In the genomic region with DNA sequence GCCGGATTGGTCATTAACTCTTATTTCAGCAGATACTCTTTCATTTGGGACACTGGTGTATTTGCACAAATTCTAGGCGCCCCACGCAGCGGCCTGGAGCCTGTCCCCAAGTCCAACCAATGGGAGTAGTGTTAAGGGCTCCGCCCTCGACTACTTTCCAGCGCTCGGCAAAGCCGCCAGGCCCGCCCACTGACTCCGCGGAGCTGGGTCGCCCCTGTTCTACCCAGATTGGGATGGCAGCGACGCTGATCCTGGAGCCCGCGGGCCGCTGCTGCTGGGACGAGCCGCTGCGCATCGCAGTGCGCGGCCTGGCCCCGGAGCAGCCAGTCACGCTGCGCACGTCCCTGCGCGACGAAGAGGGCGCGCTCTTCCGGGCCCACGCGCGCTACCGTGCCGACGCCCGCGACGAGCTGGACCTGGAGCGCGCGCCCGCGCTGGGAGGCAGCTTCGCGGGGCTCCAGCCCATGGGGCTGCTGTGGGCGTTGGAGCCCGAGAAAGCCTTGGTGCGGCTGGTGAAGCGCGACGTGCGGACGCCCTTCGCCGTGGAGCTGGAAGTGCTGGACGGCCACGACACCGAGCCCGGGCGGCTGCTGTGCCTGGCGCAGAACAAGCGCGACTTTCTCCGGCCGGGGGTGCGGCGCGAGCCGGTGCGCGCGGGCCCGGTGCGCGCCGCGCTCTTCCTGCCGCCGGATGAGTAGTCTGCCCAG, we compare ENCODE assay signal across 1 cellular context.
A peak's percentile ranks its signal among the peaks of the same experiment; 100 is the strongest.
TF ChIP-seq lines count a peak whose summit lies in the region.

Gene ACOT6, plus strand, starts transcription at position 179 of the 707 bp plus-strand sequence. Its CDS starts 55 bp downstream, at position 234.

TF ChIP-seq in HepG2, 621 proteins besides CTCF, POLR2A, EP300 and RAD21 (continued from another document and continues in another):
- TF ChIP-seq, protein P1, sequence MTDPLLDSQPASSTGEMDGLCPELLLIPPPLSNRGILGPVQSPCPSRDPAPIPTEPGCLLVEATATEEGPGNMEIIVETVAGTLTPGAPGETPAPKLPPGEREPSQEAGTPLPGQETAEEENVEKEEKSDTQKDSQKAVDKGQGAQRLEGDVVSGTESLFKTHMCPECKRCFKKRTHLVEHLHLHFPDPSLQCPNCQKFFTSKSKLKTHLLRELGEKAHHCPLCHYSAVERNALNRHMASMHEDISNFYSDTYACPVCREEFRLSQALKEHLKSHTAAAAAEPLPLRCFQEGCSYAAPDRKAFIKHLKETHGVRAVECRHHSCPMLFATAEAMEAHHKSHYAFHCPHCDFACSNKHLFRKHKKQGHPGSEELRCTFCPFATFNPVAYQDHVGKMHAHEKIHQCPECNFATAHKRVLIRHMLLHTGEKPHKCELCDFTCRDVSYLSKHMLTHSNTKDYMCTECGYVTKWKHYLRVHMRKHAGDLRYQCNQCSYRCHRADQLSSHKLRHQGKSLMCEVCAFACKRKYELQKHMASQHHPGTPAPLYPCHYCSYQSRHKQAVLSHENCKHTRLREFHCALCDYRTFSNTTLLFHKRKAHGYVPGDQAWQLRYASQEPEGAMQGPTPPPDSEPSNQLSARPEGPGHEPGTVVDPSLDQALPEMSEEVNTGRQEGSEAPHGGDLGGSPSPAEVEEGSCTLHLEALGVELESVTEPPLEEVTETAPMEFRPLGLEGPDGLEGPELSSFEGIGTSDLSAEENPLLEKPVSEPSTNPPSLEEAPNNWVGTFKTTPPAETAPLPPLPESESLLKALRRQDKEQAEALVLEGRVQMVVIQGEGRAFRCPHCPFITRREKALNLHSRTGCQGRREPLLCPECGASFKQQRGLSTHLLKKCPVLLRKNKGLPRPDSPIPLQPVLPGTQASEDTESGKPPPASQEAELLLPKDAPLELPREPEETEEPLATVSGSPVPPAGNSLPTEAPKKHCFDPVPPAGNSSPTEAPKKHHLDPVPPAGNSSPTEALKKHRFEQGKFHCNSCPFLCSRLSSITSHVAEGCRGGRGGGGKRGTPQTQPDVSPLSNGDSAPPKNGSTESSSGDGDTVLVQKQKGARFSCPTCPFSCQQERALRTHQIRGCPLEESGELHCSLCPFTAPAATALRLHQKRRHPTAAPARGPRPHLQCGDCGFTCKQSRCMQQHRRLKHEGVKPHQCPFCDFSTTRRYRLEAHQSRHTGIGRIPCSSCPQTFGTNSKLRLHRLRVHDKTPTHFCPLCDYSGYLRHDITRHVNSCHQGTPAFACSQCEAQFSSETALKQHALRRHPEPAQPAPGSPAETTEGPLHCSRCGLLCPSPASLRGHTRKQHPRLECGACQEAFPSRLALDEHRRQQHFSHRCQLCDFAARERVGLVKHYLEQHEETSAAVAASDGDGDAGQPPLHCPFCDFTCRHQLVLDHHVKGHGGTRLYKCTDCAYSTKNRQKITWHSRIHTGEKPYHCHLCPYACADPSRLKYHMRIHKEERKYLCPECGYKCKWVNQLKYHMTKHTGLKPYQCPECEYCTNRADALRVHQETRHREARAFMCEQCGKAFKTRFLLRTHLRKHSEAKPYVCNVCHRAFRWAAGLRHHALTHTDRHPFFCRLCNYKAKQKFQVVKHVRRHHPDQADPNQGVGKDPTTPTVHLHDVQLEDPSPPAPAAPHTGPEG (CRISPR knock-in tag; IDR thresholded peaks at IDR 0.05): peak; percentile 96
- TF ChIP-seq, protein P2, sequence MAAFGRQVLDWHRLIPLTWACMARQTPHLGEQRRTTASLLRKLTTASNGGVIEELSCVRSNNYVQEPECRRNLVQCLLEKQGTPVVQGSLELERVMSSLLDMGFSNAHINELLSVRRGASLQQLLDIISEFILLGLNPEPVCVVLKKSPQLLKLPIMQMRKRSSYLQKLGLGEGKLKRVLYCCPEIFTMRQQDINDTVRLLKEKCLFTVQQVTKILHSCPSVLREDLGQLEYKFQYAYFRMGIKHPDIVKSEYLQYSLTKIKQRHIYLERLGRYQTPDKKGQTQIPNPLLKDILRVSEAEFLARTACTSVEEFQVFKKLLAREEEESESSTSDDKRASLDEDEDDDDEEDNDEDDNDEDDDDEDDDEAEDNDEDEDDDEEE (CRISPR knock-in tag; IDR thresholded peaks at IDR 0.05): no peak
- TF ChIP-seq ZNF121 (CRISPR knock-in tag; IDR thresholded peaks at IDR 0.05) (peak; percentile 20; the same call in 1 of the 2 replicates), YY1 (IDR thresholded peaks at IDR 0.05; ENCODE audit: insufficient read depth, insufficient replicate concordance, low read depth, low read length) (peak; percentile 33), MAZ (IDR thresholded peaks at IDR 0.05; ENCODE audit: borderline replicate concordance, low read depth, low read length) (no peak), MAZ (CRISPR knock-in tag; IDR thresholded peaks at IDR 0.05; ENCODE audit: low read depth) (peak; percentile 32; the same call in 1 of the 2 replicates), CENPT (CRISPR knock-in tag; IDR thresholded peaks at IDR 0.05; ENCODE audit: low read depth) (0 out of 2 replicates have a peak, but pooled peaks have one; percentile 53), ZFP82 (CRISPR knock-in tag; IDR thresholded peaks at IDR 0.05; ENCODE audit: borderline replicate concordance) (no peak), SIN3A (IDR thresholded peaks at IDR 0.05; ENCODE audit: borderline replicate concordance, low read depth, low read length) (peak; percentile 47; the same call in 1 of the 2 replicates), ZMYM2 (CRISPR knock-in tag; IDR thresholded peaks at IDR 0.05) (no peak; the same call in none of the 2 replicates), RARG (CRISPR knock-in tag; IDR thresholded peaks at IDR 0.05; ENCODE audit: low read depth) (0 out of 2 replicates have a peak, but pooled peaks have one; percentile 33), ZNF589 (CRISPR knock-in tag; conservative IDR thresholded peaks at IDR 0.05) (no peak), RCOR2 (CRISPR knock-in tag; IDR thresholded peaks at IDR 0.05) (0 out of 2 replicates have a peak, but pooled peaks have one; percentile 9), PHF21A (CRISPR knock-in tag; IDR thresholded peaks at IDR 0.05) (peak; percentile 98), ELK4 (CRISPR knock-in tag; IDR thresholded peaks at IDR 0.05; ENCODE audit: borderline replicate concordance) (0 out of 2 replicates have a peak, but pooled peaks have one; percentile 22), MLLT10 (CRISPR knock-in tag; IDR thresholded peaks at IDR 0.05) (no peak), ZSCAN20 (CRISPR knock-in tag; IDR thresholded peaks at IDR 0.05; ENCODE audit: borderline replicate concordance) (peak; percentile 49; the same call in 1 of the 2 replicates), ZIK1 (CRISPR knock-in tag; IDR thresholded peaks at IDR 0.05; ENCODE audit: borderline replicate concordance, low read depth) (peak; percentile 61; the same call in 1 of the 2 replicates), U2AF2 (IDR thresholded peaks at IDR 0.05; ENCODE audit: low read depth, low read length) (no peak), ZNF556 (CRISPR knock-in tag; IDR thresholded peaks at IDR 0.05; ENCODE audit: borderline replicate concordance) (peak; percentile 80; the same call in 1 of the 2 replicates), PRMT3 (CRISPR knock-in tag; IDR thresholded peaks at IDR 0.05; ENCODE audit: borderline replicate concordance, low read depth) (no peak), RORA (CRISPR knock-in tag; IDR thresholded peaks at IDR 0.05) (peak; percentile 34; the same call in 1 of the 2 replicates), ZHX1 (CRISPR knock-in tag; IDR thresholded peaks at IDR 0.05; ENCODE audit: low read depth) (0 out of 2 replicates have a peak, but pooled peaks have one; percentile 33), ELF1 (CRISPR knock-in tag; IDR thresholded peaks at IDR 0.05) (no peak), TFE3 (CRISPR knock-in tag; IDR thresholded peaks at IDR 0.05) (0 out of 2 replicates have a peak, but pooled peaks have one; percentile 13), SALL2 (CRISPR knock-in tag; IDR thresholded peaks at IDR 0.05) (0 out of 2 replicates have a peak, but pooled peaks have one; percentile 54), GLI4 (CRISPR knock-in tag; IDR thresholded peaks at IDR 0.05; ENCODE audit: borderline replicate concordance) (no peak), ZNF792 (CRISPR knock-in tag; IDR thresholded peaks at IDR 0.05) (no peak), LRRFIP1 (CRISPR knock-in tag; conservative IDR thresholded peaks at IDR 0.05) (no peak), ZNF75D (CRISPR knock-in tag; IDR thresholded peaks at IDR 0.05; ENCODE audit: borderline replicate concordance) (no peak), SP5 (CRISPR knock-in tag; IDR thresholded peaks at IDR 0.05; ENCODE audit: borderline replicate concordance, low read depth) (peak; percentile 46; the same call in 1 of the 2 replicates), ZNF510 (CRISPR knock-in tag; IDR thresholded peaks at IDR 0.05; ENCODE audit: low read depth) (0 out of 2 replicates have a peak, but pooled peaks have one; percentile 76), ZNF430 (CRISPR knock-in tag; IDR thresholded peaks at IDR 0.05) (no peak), SNAPC2 (CRISPR knock-in tag; IDR thresholded peaks at IDR 0.05) (peak; percentile 72; the same call in 1 of the 2 replicates), NFIC (IDR thresholded peaks at IDR 0.05; ENCODE audit: low read length) (no peak)
- TF ChIP-seq, protein P3, sequence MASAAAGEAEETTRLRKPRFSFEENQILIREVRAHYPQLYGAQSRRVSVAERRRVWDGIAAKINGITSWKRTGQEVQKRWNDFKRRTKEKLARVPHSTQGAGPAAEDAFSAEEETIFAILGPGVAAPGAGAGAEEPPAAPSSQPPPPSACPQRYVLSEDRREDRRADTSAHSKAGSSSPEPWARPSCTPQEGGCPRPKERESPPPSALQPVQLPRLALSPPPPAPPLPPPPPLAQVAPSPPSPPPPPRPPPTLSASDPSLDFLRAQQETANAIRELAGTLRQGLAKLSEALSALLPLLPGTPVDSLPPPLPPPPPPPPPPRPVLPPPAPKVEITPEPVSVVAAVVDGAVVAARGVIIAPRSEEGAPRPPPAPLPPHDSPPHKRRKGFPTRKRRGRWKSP (CRISPR knock-in tag; IDR thresholded peaks at IDR 0.05): peak; percentile 89
- TF ChIP-seq, protein P4, sequence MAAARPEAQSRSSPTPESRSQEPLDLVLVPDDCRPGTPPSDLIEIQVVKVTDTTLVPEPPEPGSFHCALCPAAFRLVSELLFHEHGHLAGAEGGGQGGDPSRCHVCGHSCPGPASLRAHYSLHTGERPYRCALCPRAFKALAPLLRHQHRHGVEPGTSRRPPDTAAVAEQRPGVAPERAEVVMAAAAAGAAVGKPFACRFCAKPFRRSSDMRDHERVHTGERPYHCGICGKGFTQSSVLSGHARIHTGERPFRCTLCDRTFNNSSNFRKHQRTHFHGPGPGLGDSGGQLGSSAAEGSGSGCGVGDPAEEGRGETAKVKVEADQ (CRISPR knock-in tag; IDR thresholded peaks at IDR 0.05; ENCODE audit: borderline replicate concordance): no peak
